In the genomic region with DNA sequence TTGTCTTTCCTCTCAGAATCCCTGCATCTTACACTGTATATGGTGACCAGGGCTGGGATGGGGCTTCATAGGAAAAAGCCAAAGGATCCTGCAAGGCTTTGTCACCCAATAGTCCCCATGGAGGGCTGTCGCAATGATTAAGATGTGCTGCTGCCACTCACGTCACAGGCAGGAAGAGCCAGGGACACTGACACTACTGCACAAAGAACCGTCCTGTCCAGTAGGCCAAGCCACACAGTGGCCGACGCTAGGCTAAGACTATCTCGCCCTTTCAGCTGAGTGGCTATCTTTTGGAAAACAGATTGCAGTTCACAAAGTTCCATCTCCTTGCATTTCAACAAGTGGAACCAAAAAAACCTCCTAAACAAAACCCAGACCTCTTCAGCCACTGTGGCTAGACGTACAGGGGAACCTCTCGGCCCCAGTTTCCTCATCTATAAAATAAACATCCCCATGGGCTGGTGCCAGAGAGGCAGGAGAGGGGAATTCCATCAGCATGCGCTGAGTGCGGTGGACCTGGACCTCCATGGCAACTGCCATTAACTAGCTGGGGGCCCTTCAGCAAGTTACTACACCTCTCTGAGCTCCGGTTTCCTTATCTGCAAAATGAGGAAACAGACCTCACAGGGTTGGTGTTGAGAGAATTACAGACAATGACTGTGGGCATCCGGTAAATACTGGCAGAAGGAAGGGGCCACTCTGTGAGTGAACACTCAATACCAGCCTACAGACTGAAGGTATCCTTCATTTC, we compare ENCODE assay signal across 9 cellular contexts. TPM values are rescaled to one million over a fixed set of nuclear protein-coding genes. Genes with fewer than 3 reads are reported as not detected.
DNase-seq lines count a peak whose midpoint lies in the region; ATAC-seq and TF ChIP-seq lines count a peak whose summit lies in the region.
"Had no signal": no experiment of that assay in that cellular context is flagged by ENCODE, and none has a peak within 500 bp of the region (broad histone marks: within the 10 kb centered on the region; RNA-seq: fewer than 3 reads in every experiment).

No MANE protein-coding gene starts in this region.

- intact Hi-C loops in Right ventricle myocardium superior (cut with DNase I) (no loop called here), cardiac septum (cut with DNase I) (no loop called here)

- H3K4me1 Mint-ChIP-seq in chondrocyte (ENCODE audit: low read depth): peaks cover 70% of the 10 kb centered on the region
- peaks cover 68 to 74% of the 10 kb centered on the region in 2 donors for H3K4me1 Mint-ChIP-seq in natural killer cell treated with Interleukin-12 subunit alpha and Interleukin-12 subunit beta and Interleukin-15 and Interleukin-18, amount 100 ng/mL, for 72 hours (ENCODE audit: low read depth in 2 of 2)

- H3K4me3 Mint-ChIP-seq in chondrocyte (ENCODE audit: unreplicated experiment): no peak overlapping the region
- H3K4me3 Mint-ChIP-seq in natural killer cell treated with Interleukin-12 subunit alpha and Interleukin-12 subunit beta and Interleukin-15 and Interleukin-18, amount 100 ng/mL, for 72 hours: peak overlapping the region; percentile 82

- no peak for TF ChIP-seq CTCF in chondrocyte (IDR thresholded peaks at IDR 0.05)

- DNase-seq in Right ventricle myocardium superior (no peak), cardiac septum (ENCODE audit: low spot score) (no peak), NOMO-1 treated with dmso at 0.1 percent for 144 hours (lab: John Stamatoyannopoulos, UW; ENCODE audit: unreplicated experiment) (peak; percentile 94), chondrocyte (ENCODE audit: low spot score) (no peak), amygdala (lab: John Stamatoyannopoulos, UW) (no peak), GM03348 (ENCODE audit: low spot score) (no peak)
- peak; percentile 76 for DNase-seq in natural killer cell treated with Interleukin-12 subunit alpha and Interleukin-12 subunit beta and Interleukin-15 and Interleukin-18, amount 100 ng/mL, for 72 hours (ENCODE audit: low spot score)
- DNase-seq: DND-41 had no signal

- ATAC-seq in Right ventricle myocardium superior (ENCODE audit: poor library complexity): peak; percentile 10
- peak; percentile 82 to 87 for ATAC-seq in natural killer cell treated with Interleukin-12 subunit alpha and Interleukin-12 subunit beta and Interleukin-15 and Interleukin-18, amount 100 ng/mL, for 72 hours
- ATAC-seq in HG03039 (IDR thresholded peaks at IDR 0.05; ENCODE audit: unreplicated experiment): no peak

- H3K36me3 Mint-ChIP-seq in chondrocyte (ENCODE audit: low read depth): no peaks in the 10 kb centered on the region
- H3K36me3 Mint-ChIP-seq in natural killer cell treated with Interleukin-12 subunit alpha and Interleukin-12 subunit beta and Interleukin-15 and Interleukin-18, amount 100 ng/mL, for 72 hours: no peaks in the 10 kb centered on the region

- H3K9me3 Mint-ChIP-seq in chondrocyte (ENCODE audit: low read depth): no peaks in the 10 kb centered on the region
- no peaks in the 10 kb centered on the region for H3K9me3 Mint-ChIP-seq in natural killer cell treated with Interleukin-12 subunit alpha and Interleukin-12 subunit beta and Interleukin-15 and Interleukin-18, amount 100 ng/mL, for 72 hours

- peak overlapping the region; percentile 59 for H3K27ac Mint-ChIP-seq in chondrocyte (ENCODE audit: unreplicated experiment)
- peak overlapping the region; percentile 96 to 97 for H3K27ac Mint-ChIP-seq in natural killer cell treated with Interleukin-12 subunit alpha and Interleukin-12 subunit beta and Interleukin-15 and Interleukin-18, amount 100 ng/mL, for 72 hours

- H3K27me3 Mint-ChIP-seq in chondrocyte (ENCODE audit: low read depth): no peaks in the 10 kb centered on the region
- H3K27me3 Mint-ChIP-seq in natural killer cell treated with Interleukin-12 subunit alpha and Interleukin-12 subunit beta and Interleukin-15 and Interleukin-18, amount 100 ng/mL, for 72 hours: no peaks in the 10 kb centered on the region

RNA-seq across cellular contexts. Expression of gene CAPZB, which starts 8.7 kb away (rescaled TPM):
- 222 TPM for total RNA-seq in Right ventricle myocardium superior
- 213 TPM for total RNA-seq in cardiac septum
- 285 to 353 TPM (median 352 TPM) in 3 replicates for total RNA-seq in chondrocyte
- 100 to 1,000 TPM; 270 to 359 TPM for total RNA-seq in natural killer cell treated with Interleukin-12 subunit alpha and Interleukin-12 subunit beta and Interleukin-15 and Interleukin-18, amount 100 ng/mL, for 72 hours

Comparison
In these comparisons a context has a peak if more than half of its experiments do, and no peak if none do; other contexts are left out.
1. DNase-seq: peak in NOMO-1 treated with dmso at 0.1 percent for 144 hours (single experiment) and natural killer cell treated with Interleukin-12 subunit alpha and Interleukin-12 subunit beta and Interleukin-15 and Interleukin-18, amount 100 ng/mL, for 72 hours (single experiment); none in Right ventricle myocardium superior (single experiment), cardiac septum (single experiment), chondrocyte (single experiment), amygdala (0 of 56) and GM03348 (single experiment).